8 cellular contexts compared by ENCODE assay signal in the genomic region with DNA sequence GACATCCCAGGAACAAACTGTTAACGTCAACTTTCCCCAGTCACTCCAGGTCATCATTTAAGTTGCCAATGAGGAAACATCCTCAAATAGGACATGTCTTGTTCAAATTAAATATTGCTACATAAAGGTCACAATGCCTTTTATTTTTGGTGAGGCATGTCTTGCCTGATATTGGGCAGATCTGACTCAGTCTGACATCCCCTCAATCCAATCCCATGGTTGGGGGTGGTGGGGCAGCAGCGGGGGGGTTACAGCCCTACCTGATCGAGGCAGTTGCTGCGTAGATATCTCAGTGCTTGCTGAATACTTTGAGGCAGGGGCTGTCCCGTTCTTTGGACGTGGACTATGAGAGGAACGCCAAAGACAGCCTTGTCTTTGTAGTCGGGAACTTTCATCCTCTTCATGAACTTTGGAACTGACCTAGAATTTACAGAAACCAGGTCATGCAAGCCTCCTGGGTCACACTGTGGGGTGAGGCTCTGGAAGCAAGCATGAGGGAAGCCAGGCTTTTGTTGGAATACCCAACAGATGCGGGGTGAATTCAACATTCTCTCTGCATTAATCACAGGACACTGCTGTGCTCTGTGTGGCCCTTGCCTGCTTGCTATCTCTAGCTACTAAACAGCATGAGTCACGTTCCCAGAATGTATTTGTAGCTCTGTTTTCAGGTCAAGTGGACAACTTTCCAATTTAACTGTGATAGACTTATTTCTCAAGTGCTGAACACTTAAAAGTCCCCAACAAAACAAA.
DNase-seq lines count a peak whose midpoint lies in the region; ATAC-seq, FAIRE-seq and TF ChIP-seq lines count a peak whose summit lies in the region.

No MANE protein-coding gene starts in this region.

- no TSS peak for BruUV-seq in HepG2 (replicated peaks; lab: Mats Ljungman, UMichigan)

- no peaks in the 10 kb centered on the region for H3K27me3 ChIP-seq in HepG2 (ENCODE audit: control insufficient read depth in 1 of 2, insufficient read depth in 2 of 2, low read length in 2 of 2)

- TF ChIP-seq POLR2A in HepG2 (IDR thresholded peaks at IDR 0.05; ENCODE audit: insufficient read depth in 1 of 2, low read depth in 2 of 2, low read length in 2 of 2): no peak

- H3K9me3 Mint-ChIP-seq in activated naive CD8-positive, alpha-beta T cell treated with anti-CD3 and anti-CD28 coated beads, Interleukin-2, amount 50 U/mL, for 24 hours: no peaks in the 10 kb centered on the region
- no peaks in the 10 kb centered on the region for H3K9me3 Mint-ChIP-seq in T-cell

- no peak overlapping the region for H3K4me3 Mint-ChIP-seq in activated naive CD8-positive, alpha-beta T cell treated with anti-CD3 and anti-CD28 coated beads, Interleukin-2, amount 50 U/mL, for 24 hours
- H3K4me3 Mint-ChIP-seq in T-cell: no peak overlapping the region

- H3K79me2 ChIP-seq in HepG2 (ENCODE audit: insufficient read depth, low read length): no peaks in the 10 kb centered on the region

- no peaks in the 10 kb centered on the region for H3K9me3 ChIP-seq in HepG2 (ENCODE audit: low read length)

- H3K4me1 Mint-ChIP-seq in activated naive CD8-positive, alpha-beta T cell treated with anti-CD3 and anti-CD28 coated beads, Interleukin-2, amount 50 U/mL, for 24 hours: no peaks in the 10 kb centered on the region
- H3K4me1 Mint-ChIP-seq in T-cell: peaks cover 0 to 5% (median 0%) of the 10 kb centered on the region in 3 donors

- ATAC-seq in HepG2: peak; percentile 100
- ATAC-seq in GM21576 (IDR thresholded peaks at IDR 0.05; ENCODE audit: unreplicated experiment): no peak
- ATAC-seq in activated naive CD8-positive, alpha-beta T cell treated with anti-CD3 and anti-CD28 coated beads, Interleukin-2, amount 50 U/mL, for 24 hours: no peak
- no peak for ATAC-seq in T-cell (replicated peaks in 1 of 4)

- TF ChIP-seq RAD21 in HepG2 (CRISPR knock-in tag; IDR thresholded peaks at IDR 0.05): peak; percentile 35; the same call in 1 of the 2 replicates

- H3K36me3 ChIP-seq in HepG2 (replicated peaks in 1 of 2; ENCODE audit: control insufficient read depth in 1 of 2, insufficient read depth in 2 of 2, low read length in 2 of 2): peaks cover 2 to 47% of the 10 kb centered on the region in 2 experiments

- no peak overlapping the region for H2AFZ ChIP-seq in HepG2 (ENCODE audit: low read length)

- DNase-seq in HuH-7.5 (ENCODE audit: low spot score) (peak; percentile 74), cardiac fibroblast (ENCODE audit: low read depth in 2 of 2) (peak; percentile 95 to 96), HepG2 (ENCODE audit: low spot score) (peak; percentile 99), ureter (ENCODE audit: low spot score) (peak; percentile 61), T-cell (no peak)
- no peak for DNase-seq in activated naive CD8-positive, alpha-beta T cell treated with anti-CD3 and anti-CD28 coated beads, Interleukin-2, amount 50 U/mL, for 24 hours
- no peak for DNase-seq in NK-92 treated with Interleukin-12 subunit alpha and Interleukin-12 subunit beta, amount 100 ng/mL, for 24 hours (lab: John Stamatoyannopoulos, UW)

- H3K27ac Mint-ChIP-seq in activated naive CD8-positive, alpha-beta T cell treated with anti-CD3 and anti-CD28 coated beads, Interleukin-2, amount 50 U/mL, for 24 hours: no peak overlapping the region
- H3K27ac Mint-ChIP-seq in T-cell: no peak overlapping the region

- in situ Hi-C loops in HepG2 (cut with HindIII; ENCODE audit: extremely low pct_ligation_motif_present, low pct_unique_long_range_greater_than_20kb): no loop called here

- H3K4me3 ChIP-seq in cardiac fibroblast (replicated peaks in 1 of 2; ENCODE audit: low read depth in 2 of 2, low read length in 2 of 2) (peak overlapping the region in 1 of 2 donors; percentile 3), HepG2 (replicated peaks in 1 of 3; ENCODE audit: insufficient read depth in 1 of 3, low read depth in 2 of 3, low read length in 3 of 3) (peak overlapping the region in 1 of 3 experiments; percentile 18; a peak in 1 of 6 replicates)

- CTCF ChIA-PET in HepG2 (lab: Yijun Ruan, JAX; ENCODE audit: low intra/inter-chr PET ratio, low total read pairs): no interaction called here
- CTCF ChIA-PET in T-cell (lab: Charles Lee): interaction anchor here in 1 of 2 donors (0.6 kb wide), 1 partner anchor 14 kb away, joined by 3 read pairs; no protein-coding TSS in a partner anchor

- POLR2A ChIA-PET in HepG2 (lab: Yijun Ruan, JAX) (interaction anchor here (0.8 to 3.0 kb wide), 7 partner anchors 15 to 417 kb away, joined by 3 to 9 read pairs (median 4); partner anchors contain the start of gene STARD13), T-cell (lab: Charles Lee) (no interaction called here)

- H3K36me3 Mint-ChIP-seq in activated naive CD8-positive, alpha-beta T cell treated with anti-CD3 and anti-CD28 coated beads, Interleukin-2, amount 50 U/mL, for 24 hours (ENCODE audit: low read depth): no peaks in the 10 kb centered on the region
- no peaks in the 10 kb centered on the region for H3K36me3 Mint-ChIP-seq in T-cell

- 2% methylated on average over 9 of the region's 10 CpGs for WGBS in HepG2 (ENCODE audit: low lambda C conversion rate)

- intact Hi-C loops in HepG2 (cut with micrococcal nuclease; ENCODE audit: unreplicated experiment): loop anchor here (2.0 to 5.0 kb wide), 4 partner anchors 41 to 417 kb away; no protein-coding TSS in a partner anchor

- peak overlapping the region; percentile 94 for H3K27ac ChIP-seq in HepG2 (ENCODE audit: extremely low read length, insufficient read depth, low read length)

- peak overlapping the region; percentile 65 for H3K9ac ChIP-seq in HepG2 (ENCODE audit: insufficient read depth, low read depth, low read length)

- H3K27me3 Mint-ChIP-seq in activated naive CD8-positive, alpha-beta T cell treated with anti-CD3 and anti-CD28 coated beads, Interleukin-2, amount 50 U/mL, for 24 hours: peaks cover 2% of the 10 kb centered on the region
- H3K27me3 Mint-ChIP-seq in T-cell: peaks cover 2 to 4% of the 10 kb centered on the region in 2 donors

- TF ChIP-seq CTCF in cardiac fibroblast (IDR thresholded peaks at IDR 0.05; ENCODE audit: low read depth, low read length): no peak
- TF ChIP-seq CTCF in HepG2 (CRISPR knock-in tag; IDR thresholded peaks at IDR 0.05): 0 out of 2 replicates have a peak, but pooled peaks have one; percentile 4

- peaks cover 57% of the 10 kb centered on the region for H3K4me1 ChIP-seq in HepG2 (ENCODE audit: insufficient read depth, low read length)

- peak; percentile 100 for FAIRE-seq in HepG2 (lab: Jason Lieb, UNC)

- TF ChIP-seq EP300 in HepG2 (IDR thresholded peaks at IDR 0.05; ENCODE audit: low read depth in 2 of 2, low read length in 2 of 2): peak; percentile 69 to 94
- peak; percentile 94 for TF ChIP-seq EP300 in HepG2 (CRISPR knock-in tag; IDR thresholded peaks at IDR 0.05; ENCODE audit: borderline replicate concordance)

- H3K4me2 ChIP-seq in HepG2 (ENCODE audit: low read depth, low read length): peak overlapping the region; percentile 59

- no peaks in the 10 kb centered on the region for H4K20me1 ChIP-seq in HepG2 (ENCODE audit: insufficient read depth, low read length)

TF ChIP-seq in HepG2, 621 proteins besides CTCF, POLR2A, EP300 and RAD21 (continues in another document):
- peak; percentile 90 for TF ChIP-seq BCL6 (CRISPR knock-in tag; IDR thresholded peaks at IDR 0.05)
- TF ChIP-seq SOX5 (CRISPR knock-in tag; IDR thresholded peaks at IDR 0.05; ENCODE audit: borderline replicate concordance): peak; percentile 89
- no peak for TF ChIP-seq ZNF382 (CRISPR knock-in tag; IDR thresholded peaks at IDR 0.05; ENCODE audit: borderline replicate concordance)
- TF ChIP-seq SMC3 (IDR thresholded peaks at IDR 0.05; ENCODE audit: low read length): peak; percentile 21; the same call in 1 of the 2 replicates
- no peak for TF ChIP-seq ZNF33A (CRISPR knock-in tag; IDR thresholded peaks at IDR 0.05; ENCODE audit: borderline replicate concordance)
- peak; percentile 67 for TF ChIP-seq XRCC5 (optimal IDR thresholded peaks at IDR 0.05; ENCODE audit: low read length)
- TF ChIP-seq, protein P1, sequence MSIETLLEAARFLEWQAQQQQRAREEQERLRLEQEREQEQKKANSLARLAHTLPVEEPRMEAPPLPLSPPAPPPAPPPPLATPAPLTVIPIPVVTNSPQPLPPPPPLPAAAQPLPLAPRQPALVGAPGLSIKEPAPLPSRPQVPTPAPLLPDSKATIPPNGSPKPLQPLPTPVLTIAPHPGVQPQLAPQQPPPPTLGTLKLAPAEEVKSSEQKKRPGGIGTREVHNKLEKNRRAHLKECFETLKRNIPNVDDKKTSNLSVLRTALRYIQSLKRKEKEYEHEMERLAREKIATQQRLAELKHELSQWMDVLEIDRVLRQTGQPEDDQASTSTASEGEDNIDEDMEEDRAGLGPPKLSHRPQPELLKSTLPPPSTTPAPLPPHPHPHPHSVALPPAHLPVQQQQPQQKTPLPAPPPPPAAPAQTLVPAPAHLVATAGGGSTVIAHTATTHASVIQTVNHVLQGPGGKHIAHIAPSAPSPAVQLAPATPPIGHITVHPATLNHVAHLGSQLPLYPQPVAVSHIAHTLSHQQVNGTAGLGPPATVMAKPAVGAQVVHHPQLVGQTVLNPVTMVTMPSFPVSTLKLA (IDR thresholded peaks at IDR 0.05): peak; percentile 26; the same call in 1 of the 2 replicates
- TF ChIP-seq YEATS4 (CRISPR knock-in tag; IDR thresholded peaks at IDR 0.05; ENCODE audit: borderline replicate concordance): peak; percentile 69
- 0 out of 2 replicates have a peak, but pooled peaks have one; percentile 21 for TF ChIP-seq FOXK2 (IDR thresholded peaks at IDR 0.05)
- TF ChIP-seq, protein P2, sequence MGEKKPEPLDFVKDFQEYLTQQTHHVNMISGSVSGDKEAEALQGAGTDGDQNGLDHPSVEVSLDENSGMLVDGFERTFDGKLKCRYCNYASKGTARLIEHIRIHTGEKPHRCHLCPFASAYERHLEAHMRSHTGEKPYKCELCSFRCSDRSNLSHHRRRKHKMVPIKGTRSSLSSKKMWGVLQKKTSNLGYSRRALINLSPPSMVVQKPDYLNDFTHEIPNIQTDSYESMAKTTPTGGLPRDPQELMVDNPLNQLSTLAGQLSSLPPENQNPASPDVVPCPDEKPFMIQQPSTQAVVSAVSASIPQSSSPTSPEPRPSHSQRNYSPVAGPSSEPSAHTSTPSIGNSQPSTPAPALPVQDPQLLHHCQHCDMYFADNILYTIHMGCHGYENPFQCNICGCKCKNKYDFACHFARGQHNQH (CRISPR knock-in tag; IDR thresholded peaks at IDR 0.05): peak; percentile 93
- TF ChIP-seq HNF4G (IDR thresholded peaks at IDR 0.05; ENCODE audit: borderline replicate concordance, low read depth, low read length): peak; percentile 94
- TF ChIP-seq HNF4G (CRISPR knock-in tag; IDR thresholded peaks at IDR 0.05; ENCODE audit: borderline replicate concordance, low read depth): peak; percentile 96
- TF ChIP-seq GTF2F1 (IDR thresholded peaks at IDR 0.05; ENCODE audit: low read length): no peak

Comparison
In these comparisons a context has a peak if more than half of its experiments do, and no peak if none do; other contexts are left out.
1. DNase-seq: peak in HuH-7.5 (single experiment), cardiac fibroblast (2 of 2), HepG2 (single experiment) and ureter (single experiment); none in activated naive CD8-positive, alpha-beta T cell treated with anti-CD3 and anti-CD28 coated beads, Interleukin-2, amount 50 U/mL, for 24 hours (single experiment), T-cell (0 of 34) and NK-92 treated with Interleukin-12 subunit alpha and Interleukin-12 subunit beta, amount 100 ng/mL, for 24 hours (single experiment).